In the genomic region with DNA sequence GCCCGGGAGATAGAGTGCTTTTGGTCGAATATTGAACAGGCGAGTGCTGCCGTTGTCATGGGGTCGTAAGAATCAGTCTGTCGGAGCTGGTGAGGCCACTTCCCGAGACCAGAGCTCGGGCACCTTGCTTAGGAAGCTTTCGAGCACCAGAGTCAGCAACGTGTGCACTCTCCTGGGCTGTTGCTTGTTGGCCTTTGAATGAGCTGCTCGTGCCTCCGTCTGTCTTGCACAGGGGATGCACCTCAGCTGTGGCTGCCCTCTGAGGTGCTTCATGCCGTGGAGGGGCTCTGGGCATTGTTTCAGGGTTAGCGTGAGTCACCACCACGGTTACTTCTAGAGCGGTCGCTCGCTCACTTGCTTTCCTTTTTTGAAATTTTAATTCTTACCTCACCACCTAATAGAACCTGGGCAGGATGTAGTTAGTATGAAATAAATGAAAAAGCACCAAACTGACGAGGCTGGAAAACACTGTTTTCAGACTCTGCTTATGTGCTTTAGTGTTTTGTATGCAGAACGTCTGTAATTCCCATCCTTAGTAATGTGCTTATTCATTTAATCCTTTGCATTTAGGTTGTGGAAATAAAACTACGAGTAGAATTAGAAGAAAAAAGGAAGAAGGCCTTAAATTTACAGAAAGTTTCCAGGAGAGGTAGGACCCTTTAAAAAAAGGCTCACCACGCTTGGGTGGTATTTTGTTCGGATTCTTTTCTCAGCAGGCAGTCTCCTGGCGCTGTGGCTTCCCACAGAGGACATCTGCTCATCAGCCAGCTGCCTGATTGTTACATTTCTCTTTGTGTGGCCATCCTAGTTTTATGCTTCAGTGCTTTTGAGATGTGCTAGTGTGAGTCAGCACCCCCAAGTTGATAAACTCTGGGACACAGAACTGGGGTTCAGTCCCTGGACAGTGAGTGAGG, we compare ENCODE assay signal across 16 cellular contexts. TPM values are rescaled to one million over a fixed set of nuclear protein-coding genes. Genes with fewer than 3 reads are reported as not detected.
DNase-seq lines count a peak whose midpoint lies in the region; ATAC-seq and TF ChIP-seq lines count a peak whose summit lies in the region.
"Had no signal": no experiment of that assay in that cellular context is flagged by ENCODE, and none has a peak within 500 bp of the region (broad histone marks: within the 10 kb centered on the region; RNA-seq: fewer than 3 reads in every experiment).

No MANE protein-coding gene starts in this region.

- H3K4me3 Mint-ChIP-seq in brain = no peak overlapping the region
- no peak overlapping the region for H3K4me3 Mint-ChIP-seq in Caco-2 (ENCODE audit: unreplicated experiment)

- H3K4me1 Mint-ChIP-seq in brain = peaks cover 21% of the 10 kb centered on the region
- no peaks in the 10 kb centered on the region for H3K4me1 Mint-ChIP-seq in Caco-2 (ENCODE audit: low read depth, unreplicated experiment)

- no TSS peak for BruUV-seq in Caco-2 (replicated peaks; lab: Mats Ljungman, UMichigan)

- POLR2A ChIA-PET in Caco-2 (lab: Charles Lee) = no interaction called here

- H3K4me1 ChIP-seq in Caco-2 = no peaks in the 10 kb centered on the region

- H3K27ac Mint-ChIP-seq in brain (peak overlapping the region; percentile 34 to 81 (median 70)), Caco-2 (ENCODE audit: unreplicated experiment) (no peak overlapping the region)

- peaks cover 2% of the 10 kb centered on the region; the same call in 1 of the 2 replicates for H3K36me3 ChIP-seq in Caco-2 (ENCODE audit: control insufficient read depth, insufficient read depth, low read length)

- H3K9me3 ChIP-seq in Caco-2 = no peaks in the 10 kb centered on the region
- H3K9me3 ChIP-seq: stomach had no signal

- intact Hi-C loops in Caco-2 (cut with micrococcal nuclease; ENCODE audit: unreplicated experiment) = no loop called here

- no peak for ATAC-seq in HG02885 (IDR thresholded peaks at IDR 0.05; ENCODE audit: poor library complexity, unreplicated experiment)
- ATAC-seq in HG03139 (IDR thresholded peaks at IDR 0.05; ENCODE audit: unreplicated experiment) = no peak
- ATAC-seq: right cardiac atrium had no signal

- H3K27me3 Mint-ChIP-seq in brain = no peaks in the 10 kb centered on the region
- no peaks in the 10 kb centered on the region for H3K27me3 Mint-ChIP-seq in Caco-2 (ENCODE audit: insufficient read depth, unreplicated experiment)

- TF ChIP-seq CTCF in brain (conservative IDR thresholded peaks at IDR 0.05) (no peak), Caco-2 (IDR thresholded peaks at IDR 0.05; ENCODE audit: insufficient read depth in 1 of 2, low read depth in 1 of 2, low read length in 1 of 2, severe bottlenecking in 1 of 2, unreplicated experiment in 1 of 2) (no peak)

- no peak overlapping the region for H3K4me3 ChIP-seq in Caco-2 (ENCODE audit: low read depth, low read length)
- H3K4me3 ChIP-seq: GM23248, stomach had no signal

- peak; percentile 50 for DNase-seq in COLO668 (lab: John Stamatoyannopoulos, UW; ENCODE audit: unreplicated experiment)
- DNase-seq in NCI-H2107 (lab: John Stamatoyannopoulos, UW) = peak; percentile 26
- DNase-seq in kidney glomerular epithelial cell (lab: John Stamatoyannopoulos, UW) = peak; percentile 14
- no peak for DNase-seq in Caco-2
- DNase-seq in SHP77 (lab: John Stamatoyannopoulos, UW) = no peak
- DNase-seq: activated CD4-positive, alpha-beta T cell treated with anti-CD3 and anti-CD28 coated beads for 48 hours; DND-41; GM23248; hippocampal formation; NCI-H1105; right cardiac atrium; stomach; T-helper 1 cell had no signal

- H3K9me3 Mint-ChIP-seq in brain = no peaks in the 10 kb centered on the region
- no peaks in the 10 kb centered on the region for H3K9me3 Mint-ChIP-seq in Caco-2 (ENCODE audit: unreplicated experiment)

- H3K27me3 ChIP-seq in Caco-2 (replicated peaks; ENCODE audit: control insufficient read depth, insufficient read depth, low read length) = no peaks in the 10 kb centered on the region
- H3K27me3 ChIP-seq: stomach had no signal

- H3K36me3 Mint-ChIP-seq in brain (peaks cover 88% of the 10 kb centered on the region), Caco-2 (ENCODE audit: insufficient read depth, unreplicated experiment) (peaks cover 79% of the 10 kb centered on the region)

- CTCF ChIA-PET in Caco-2 (lab: Charles Lee) = no interaction called here

RNA-seq across cellular contexts. Expression of a gene that starts 40.6 kb away (rescaled TPM):
- 25.1 TPM for polyA plus RNA-seq in brain (ENCODE audit: insufficient read depth, low read depth, low replicate concordance)
- total RNA-seq in Caco-2 (2022) = 60.5 and 63.0 TPM in 2 replicates

Comparison
In these comparisons a context has a peak if more than half of its experiments do, and no peak if none do; other contexts are left out.
1. DNase-seq: peak in COLO668 (single experiment), NCI-H2107 (single experiment) and kidney glomerular epithelial cell (single experiment); none in Caco-2 (0 of 2) and SHP77 (0 of 2).